Comparison of ENCODE assay signal across 8 cellular contexts in the genomic region with DNA sequence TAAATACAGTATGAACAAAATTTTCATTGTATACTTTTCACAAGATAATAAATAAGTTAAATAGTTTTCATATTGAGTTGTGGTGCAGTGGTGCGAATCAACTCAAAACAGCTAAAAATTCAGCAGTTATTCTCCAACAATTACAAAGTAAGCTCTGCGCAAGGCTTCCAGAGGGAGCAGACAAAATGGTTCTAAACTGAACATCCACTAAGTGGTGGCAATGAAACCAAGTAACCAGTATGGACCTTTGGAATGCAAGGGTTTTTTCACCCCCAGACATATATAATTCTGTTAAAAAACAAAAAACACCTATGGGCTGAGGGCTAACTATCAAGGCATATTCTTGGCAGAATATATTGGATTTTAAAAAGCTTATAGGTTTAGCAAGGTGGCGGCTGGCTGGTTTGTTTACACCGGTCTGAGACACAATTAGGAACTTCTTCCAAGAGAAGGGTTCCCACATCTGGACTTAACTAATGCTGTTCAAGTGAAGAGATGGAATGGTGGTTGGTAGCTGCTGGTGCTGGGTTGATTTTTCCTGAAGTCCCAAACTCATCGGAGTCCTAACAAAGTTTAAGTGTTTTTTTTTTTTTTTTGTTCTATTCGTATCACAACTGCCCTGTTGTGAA. TPM values are rescaled to one million over a fixed set of nuclear protein-coding genes. Genes with fewer than 3 reads are reported as not detected.
DNase-seq lines count a peak whose midpoint lies in the region; ATAC-seq and TF ChIP-seq lines count a peak whose summit lies in the region.

No MANE protein-coding gene starts in this region.

- peak; percentile 54 for DNase-seq in HT-29 (ENCODE audit: low spot score)
- DNase-seq in activated B cell treated with CpG ODN at 0.5 μM for 24 hours: no peak
- peak; percentile 26 for DNase-seq in foreskin melanocyte
- DNase-seq in gastrocnemius medialis: no peak
- DNase-seq in mesenteric fat pad (ENCODE audit: low spot score): no peak
- no peak for DNase-seq in NOMO-1 treated with dmso at 0.1 percent for 144 hours (lab: John Stamatoyannopoulos, UW; ENCODE audit: unreplicated experiment)
- no peak for DNase-seq in NCI-H345 treated with DMSO at 0.1 percent for 48 hours (lab: John Stamatoyannopoulos, UW; ENCODE audit: unreplicated experiment)

- H3K36me3 Mint-ChIP-seq in activated B cell treated with CpG ODN at 0.5 μM for 24 hours (ENCODE audit: low read depth): peaks cover 32% of the 10 kb centered on the region

- POLR2A ChIA-PET in activated B cell treated with CpG ODN at 0.5 μM for 24 hours (lab: Charles Lee): interaction anchor here (0.9 to 13.9 kb wide), 10 partner anchors 17 to 413 kb away, joined by 3 to 561 read pairs (median 4); no protein-coding TSS in a partner anchor

- ATAC-seq in activated B cell treated with CpG ODN at 0.5 μM for 24 hours (ENCODE audit: low read depth) (no peak), gastrocnemius medialis (no peak), GM19452 (IDR thresholded peaks at IDR 0.05; ENCODE audit: unreplicated experiment) (no peak)

- H3K27ac Mint-ChIP-seq in activated B cell treated with CpG ODN at 0.5 μM for 24 hours: peak overlapping the region; percentile 98

- in situ Hi-C loops in gastrocnemius medialis (cut with MboI; ENCODE audit: low sequenced_read_pairs in 4 of 4): loop anchor here in 2 of 4 donors (10.0 kb wide), 3 partner anchors 49 to 249 kb away; no protein-coding TSS in a partner anchor

- no peaks in the 10 kb centered on the region for H3K9me3 Mint-ChIP-seq in activated B cell treated with CpG ODN at 0.5 μM for 24 hours

- no peak for TF ChIP-seq CTCF in activated B cell treated with CpG ODN at 0.5 μM for 24 hours (IDR thresholded peaks at IDR 0.05)
- TF ChIP-seq CTCF in gastrocnemius medialis (IDR thresholded peaks at IDR 0.05 in 4 of 5, conservative IDR thresholded peaks at IDR 0.05 in 1 of 5): no peak

- peaks cover 62% of the 10 kb centered on the region for H3K4me1 Mint-ChIP-seq in activated B cell treated with CpG ODN at 0.5 μM for 24 hours

- peaks cover 0 to 17% of the 10 kb centered on the region in 2 donors for H3K36me3 ChIP-seq in gastrocnemius medialis

- H3K4me1 ChIP-seq in gastrocnemius medialis: peaks cover 59 to 62% of the 10 kb centered on the region in 2 donors

- no peaks in the 10 kb centered on the region for H3K9me3 ChIP-seq in gastrocnemius medialis

- peak overlapping the region; percentile 95 for H3K4me3 Mint-ChIP-seq in activated B cell treated with CpG ODN at 0.5 μM for 24 hours

- no peaks in the 10 kb centered on the region for H3K27me3 ChIP-seq in gastrocnemius medialis

- H3K4me3 ChIP-seq in gastrocnemius medialis: peak overlapping the region; percentile 76 to 99 (median 96)

- intact Hi-C loops in activated B cell treated with CpG ODN at 0.5 μM for 24 hours (cut with micrococcal nuclease): no loop called here
- intact Hi-C loops in gastrocnemius medialis (cut with DNase I; ENCODE audit: low total_unique reads): no loop called here

- CTCF ChIA-PET in activated B cell treated with CpG ODN at 0.5 μM for 24 hours (lab: Charles Lee): interaction anchor here (1.2 to 12.6 kb wide), 5 partner anchors 49 to 261 kb away, joined by 4 to 336 read pairs (median 11); no protein-coding TSS in a partner anchor

- peak overlapping the region; percentile 99 to 100 (median 100) for H3K27ac ChIP-seq in gastrocnemius medialis

- H3K27me3 Mint-ChIP-seq in activated B cell treated with CpG ODN at 0.5 μM for 24 hours: peaks cover 2% of the 10 kb centered on the region

- no peak for TF ChIP-seq POLR2A in gastrocnemius medialis (IDR thresholded peaks at IDR 0.05)

RNA-seq across cellular contexts. Expression of a gene that starts 2.9 kb away (rescaled TPM):
- 19.4 and 20.5 TPM in 2 replicates for total RNA-seq in HT-29 (2014; rRNA removed; shearing (Covaris generic))
- total RNA-seq in activated B cell treated with CpG ODN at 0.5 μM for 24 hours (56.7 and 62.1 TPM in 2 replicates), gastrocnemius medialis (10 to 100 TPM; 15.5 to 58.6 (median 44.8) TPM), mesenteric fat pad (237 TPM)

Comparison
In these comparisons a context has a peak if more than half of its experiments do, and no peak if none do; other contexts are left out.
1. DNase-seq: peak in HT-29 (single experiment) and foreskin melanocyte (single experiment); none in activated B cell treated with CpG ODN at 0.5 μM for 24 hours (single experiment), gastrocnemius medialis (0 of 2), mesenteric fat pad (single experiment), NOMO-1 treated with dmso at 0.1 percent for 144 hours (single experiment) and NCI-H345 treated with DMSO at 0.1 percent for 48 hours (single experiment).